Comparison of ENCODE assay signal across 9 cellular contexts in genomic region chr13:36344173-36344572, GRCh38. TPM values are rescaled to one million over a fixed set of nuclear protein-coding genes. Genes with fewer than 3 reads are reported as not detected.
A peak's percentile ranks its signal among the peaks of the same experiment; 100 is the strongest.
DNase-seq lines count a peak whose midpoint lies in the region; ATAC-seq and TF ChIP-seq lines count a peak whose summit lies in the region.
"Had no signal": no experiment of that assay in that cellular context is flagged by ENCODE, and none has a peak within 500 bp of the region (broad histone marks: within the 10 kb centered on the region; RNA-seq: fewer than 3 reads in every experiment).

No MANE protein-coding gene starts in this region.

- H3K9me3 Mint-ChIP-seq in stimulated activated memory B cell treated with anti-CD40 and anti-IgM and Interleukin-4, amounts not matched to agents 10 μg/mL and 1 μg/mL and 100 μg/mL, for 72 hours: no peaks in the 10 kb centered on the region
- H3K9me3 Mint-ChIP-seq: dendritic cell treated with granulocyte-macrophage colony-stimulating factor and Interleukin-4, amounts not matched to agents 40 ng/mL and 50 ng/mL, for 4 days had no signal

- H3K4me1 ChIP-seq in HEK293 (ENCODE audit: control insufficient read depth, insufficient read depth, low read length) (no peaks in the 10 kb centered on the region), aorta (ENCODE audit: control insufficient read depth in 1 of 2, insufficient read depth in 2 of 2, low read length in 2 of 2) (no peaks in the 10 kb centered on the region)

- intact Hi-C loops in aorta (cut with DNase I): no loop called here

- DNase-seq in SK-N-MC (ENCODE audit: low read depth, low spot score) (no peak), fibroblast of the aortic adventitia (ENCODE audit: low read depth) (peak; percentile 82), aorta (no peak), NCI-H510A (lab: John Stamatoyannopoulos, UW) (no peak)
- no peak for DNase-seq in effector CD4-positive, alpha-beta T cell
- DNase-seq: stimulated activated CD4-positive, alpha-beta T cell treated with anti-CD3 and anti-CD28 coated beads, Interleukin-4, amount 100 ng/mL, for 1 hour had no signal

- peaks cover 19% of the 10 kb centered on the region for H3K27me3 Mint-ChIP-seq in stimulated activated memory B cell treated with anti-CD40 and anti-IgM and Interleukin-4, amounts not matched to agents 10 μg/mL and 1 μg/mL and 100 μg/mL, for 72 hours
- H3K27me3 Mint-ChIP-seq: dendritic cell treated with granulocyte-macrophage colony-stimulating factor and Interleukin-4, amounts not matched to agents 40 ng/mL and 50 ng/mL, for 4 days had no signal

- peak overlapping the region; percentile 95 for H3K9ac ChIP-seq in SK-N-MC (ENCODE audit: insufficient read length)

- H3K27me3 ChIP-seq in aorta (ENCODE audit: control insufficient read depth in 1 of 2, insufficient read depth in 2 of 2, low read length in 1 of 2): no peaks in the 10 kb centered on the region

- H3K4me3 ChIP-seq in HEK293 (ENCODE audit: low read depth, low read length): no peak overlapping the region; the same call in 1 of the 2 replicates
- peak overlapping the region; percentile 99 for H3K4me3 ChIP-seq in SK-N-MC
- H3K4me3 ChIP-seq in fibroblast of the aortic adventitia (ENCODE audit: low read depth, low read length): peak overlapping the region; percentile 88
- H3K4me3 ChIP-seq in aorta (ENCODE audit: low read length in 2 of 2): no peak overlapping the region

- no peak for ATAC-seq in stimulated activated memory B cell treated with anti-CD40 and anti-IgM and Interleukin-4, amounts not matched to agents 10 μg/mL and 1 μg/mL and 100 μg/mL, for 72 hours
- ATAC-seq in aorta (ENCODE audit: low FRiP score): no peak

- no peak overlapping the region for H3K27ac ChIP-seq in HEK293 (ENCODE audit: extremely low read depth, low read depth, low read length)
- peak overlapping the region; percentile 98 for H3K27ac ChIP-seq in SK-N-MC
- no peak overlapping the region for H3K27ac ChIP-seq in aorta (ENCODE audit: low read depth in 1 of 2, low read length in 2 of 2)

- no peak for TF ChIP-seq CTCF in HEK293 (tag by site-specific recombination; IDR thresholded peaks at IDR 0.05)
- no peak for TF ChIP-seq CTCF in fibroblast of the aortic adventitia (IDR thresholded peaks at IDR 0.05; ENCODE audit: insufficient read depth, low read length)

- peaks cover 19% of the 10 kb centered on the region for H3K4me1 Mint-ChIP-seq in stimulated activated memory B cell treated with anti-CD40 and anti-IgM and Interleukin-4, amounts not matched to agents 10 μg/mL and 1 μg/mL and 100 μg/mL, for 72 hours

- H3K9me3 ChIP-seq in HEK293 (ENCODE audit: control insufficient read depth, insufficient read depth, low read depth, low read length) (no peaks in the 10 kb centered on the region), SK-N-MC (ENCODE audit: low read depth, low read length) (no peaks in the 10 kb centered on the region), aorta (ENCODE audit: control insufficient read depth, low read length) (no peaks in the 10 kb centered on the region)

- H3K36me3 Mint-ChIP-seq in stimulated activated memory B cell treated with anti-CD40 and anti-IgM and Interleukin-4, amounts not matched to agents 10 μg/mL and 1 μg/mL and 100 μg/mL, for 72 hours: no peaks in the 10 kb centered on the region

- H3K36me3 ChIP-seq in HEK293 (ENCODE audit: control insufficient read depth in 2 of 2, insufficient read depth in 1 of 2, low read length in 2 of 2) (no peaks in the 10 kb centered on the region), SK-N-MC (ENCODE audit: insufficient read depth, low read length) (peaks cover 37% of the 10 kb centered on the region), aorta (ENCODE audit: control insufficient read depth in 1 of 2, insufficient read depth in 2 of 2, low read length in 1 of 2) (no peaks in the 10 kb centered on the region)

- WGBS in aorta, 2 donors: 68 to 72% methylated on average over 6 of the region's 6 CpGs

- H3K4me3 Mint-ChIP-seq in stimulated activated memory B cell treated with anti-CD40 and anti-IgM and Interleukin-4, amounts not matched to agents 10 μg/mL and 1 μg/mL and 100 μg/mL, for 72 hours: peak overlapping the region; percentile 7

- H3K27ac Mint-ChIP-seq in stimulated activated memory B cell treated with anti-CD40 and anti-IgM and Interleukin-4, amounts not matched to agents 10 μg/mL and 1 μg/mL and 100 μg/mL, for 72 hours: no peak overlapping the region

- POLR2A ChIA-PET in HEK293 (lab: Yijun Ruan, JAX): no interaction called here

- CTCF ChIA-PET in HEK293 (lab: Yijun Ruan, JAX): interaction anchor here (1.1 to 1.7 kb wide), 3 partner anchors 13 to 61 kb away, joined by 3 to 5 read pairs (median 4); no protein-coding TSS in a partner anchor

TF ChIP-seq in HEK293, 187 proteins besides CTCF, POLR2A, EP300 and RAD21:
- peak; percentile 70; the same call in 1 of the 2 replicates for TF ChIP-seq EGR2 (tag by site-specific recombination; IDR thresholded peaks at IDR 0.05; ENCODE audit: low read depth)
- peak; percentile 30; the same call in 1 of the 2 replicates for TF ChIP-seq YY1 (tag by site-specific recombination; IDR thresholded peaks at IDR 0.05)
- no peak for TF ChIP-seq ZNF529 (tag by site-specific recombination; IDR thresholded peaks at IDR 0.05; ENCODE audit: insufficient replicate concordance)
- peak; percentile 88 for TF ChIP-seq ZFHX2 (tag by site-specific recombination; conservative IDR thresholded peaks at IDR 0.05)
- TF ChIP-seq ZNF221 (tag by site-specific recombination; IDR thresholded peaks at IDR 0.05; ENCODE audit: borderline replicate concordance): no peak
- peak; percentile 63; the same call in 1 of the 2 replicates for TF ChIP-seq YY2 (tag by site-specific recombination; IDR thresholded peaks at IDR 0.05)
- TF ChIP-seq ZNF366 (tag by site-specific recombination; conservative IDR thresholded peaks at IDR 0.05): peak; percentile 45; the same call in 1 of the 2 replicates
- TF ChIP-seq ZNF140 (tag by site-specific recombination; IDR thresholded peaks at IDR 0.05): no peak
- no peak for TF ChIP-seq ZNF768 (tag by site-specific recombination; IDR thresholded peaks at IDR 0.05)
- 0 out of 2 replicates have a peak, but pooled peaks have one; percentile 31 for TF ChIP-seq ZNF335 (tag by site-specific recombination; conservative IDR thresholded peaks at IDR 0.05)
- no peak for TF ChIP-seq ZNF473 (tag by site-specific recombination; IDR thresholded peaks at IDR 0.05)
- no peak for TF ChIP-seq MEIS1 (CRISPR knock-in tag; IDR thresholded peaks at IDR 0.05; ENCODE audit: borderline replicate concordance)

RNA-seq across cellular contexts. Expression of gene SPART, which starts 2.0 kb away (rescaled TPM):
- total RNA-seq in fibroblast of the aortic adventitia (ENCODE audit: low replicate concordance): 62.7 and 95.4 TPM in 2 replicates
- 10 to 100 TPM; 73.5 to 74.7 TPM for total RNA-seq in aorta
- polyA plus RNA-seq in aorta: 10 to 100 TPM; 46.6 to 49.8 TPM

RNA-seq across cellular contexts. Expression of gene CCDC169, which starts 46.6 kb away (rescaled TPM):
- total RNA-seq in fibroblast of the aortic adventitia (ENCODE audit: low replicate concordance): 2.4 and 4.1 TPM in 2 replicates
- 1 to 10 TPM in 1 of 2 donors, under 1 TPM in 1; 0.55 to 1.5 TPM for total RNA-seq in aorta
- polyA plus RNA-seq in aorta: under 1 TPM in 1 of 2 donors, not detected in 1; 0.28 TPM

Comparison
In these comparisons a context has a peak if more than half of its experiments do, and no peak if none do; other contexts are left out.
1. H3K4me3 ChIP-seq: peak in SK-N-MC (single experiment) and fibroblast of the aortic adventitia (single experiment); none in HEK293 (single experiment) and aorta (0 of 2).